In the genomic region with DNA sequence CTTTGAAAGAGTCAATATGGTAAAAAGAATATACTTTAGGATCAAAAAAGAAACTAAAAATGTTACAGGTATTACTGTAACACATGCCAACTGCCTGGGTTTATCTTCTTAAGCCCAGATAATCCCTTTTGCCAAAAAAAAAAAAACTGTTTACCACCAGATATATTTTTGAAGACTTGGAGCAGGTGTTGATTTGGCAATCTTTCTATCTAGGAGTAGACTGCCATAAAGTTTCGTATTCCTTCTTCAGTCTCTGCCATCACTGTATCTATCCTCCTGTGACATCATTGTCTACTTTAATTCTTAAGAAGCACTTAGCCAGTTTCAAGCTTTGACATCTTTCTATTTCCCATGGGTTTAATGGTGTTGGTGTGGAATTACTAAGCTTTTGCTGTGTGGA, we compare ENCODE assay signal across 18 cellular contexts.
"Had no signal": no experiment of that assay in that cellular context is flagged by ENCODE, and none has a peak within 500 bp of the region (broad histone marks: within the 10 kb centered on the region; RNA-seq: fewer than 3 reads in every experiment).

No MANE protein-coding gene starts in this region.

- H3K4me3 Mint-ChIP-seq: activated CD4-positive, alpha-beta T cell treated with anti-CD3 and anti-CD28 coated beads for 36 hours; activated naive CD8-positive, alpha-beta T cell; activated T-helper 1 cell treated with anti-CD3 and anti-CD28 coated beads, Interleukin-12 subunit alpha, Interleukin-12 subunit beta, Interleukin-2, Interleukin-4 antibody, amounts not matched to agents 30 ng/mL and 10 ng/mL and 1 ng/mL, durations not matched to agents 14 hours and 24 hours and 36 hours; nephron progenitor cell; stimulated activated naive CD8-positive, alpha-beta T cell treated with anti-CD3 and anti-CD28 coated beads, Interleukin-15, Interleukin-2, amounts not matched to agents 100 ng/mL and 50 ng/mL, for 24 hours had no signal

- H3K27ac ChIP-seq: epithelial cell of prostate, skin epidermis, tibial nerve, vagina had no signal

- DNase-seq: activated CD4-positive, alpha-beta T cell treated with anti-CD3 and anti-CD28 coated beads for 36 hours; activated CD4-positive, alpha-beta T cell treated with anti-CD3 and anti-CD28 coated beads, Interleukin-2, amount 50 U/mL, for 48 hours; central memory CD4-positive, alpha-beta T cell; foreskin melanocyte; head of caudate nucleus; kidney; nephron progenitor cell; nucleus accumbens had no signal

- H3K27me3 ChIP-seq: dorsolateral prefrontal cortex, tibial nerve, vagina had no signal

- H3K27ac Mint-ChIP-seq: activated CD4-positive, alpha-beta T cell treated with anti-CD3 and anti-CD28 coated beads for 36 hours; activated T-helper 1 cell treated with anti-CD3 and anti-CD28 coated beads, Interleukin-12 subunit alpha, Interleukin-12 subunit beta, Interleukin-2, Interleukin-4 antibody, amounts not matched to agents 30 ng/mL and 10 ng/mL and 1 ng/mL, durations not matched to agents 14 hours and 24 hours and 36 hours; nephron progenitor cell; stimulated activated naive CD8-positive, alpha-beta T cell treated with anti-CD3 and anti-CD28 coated beads, Interleukin-15, Interleukin-2, amounts not matched to agents 100 ng/mL and 50 ng/mL, for 24 hours had no signal

- ATAC-seq: activated CD4-positive, alpha-beta T cell treated with anti-CD3 and anti-CD28 coated beads for 36 hours; left lobe of liver had no signal

- H3K9me3 Mint-ChIP-seq: activated T-helper 1 cell treated with anti-CD3 and anti-CD28 coated beads, Interleukin-12 subunit alpha, Interleukin-12 subunit beta, Interleukin-2, Interleukin-4 antibody, amounts not matched to agents 30 ng/mL and 10 ng/mL and 1 ng/mL, durations not matched to agents 14 hours and 24 hours and 36 hours; nephron progenitor cell had no signal

- H3K36me3 ChIP-seq: tibial nerve, vagina had no signal

- H3K4me1 ChIP-seq: vagina had no signal

- H3K4me3 ChIP-seq: dorsolateral prefrontal cortex, lung, skin epidermis, tibial nerve, vagina had no signal

- H3K27me3 Mint-ChIP-seq: activated CD4-positive, alpha-beta T cell treated with anti-CD3 and anti-CD28 coated beads for 36 hours; activated naive CD8-positive, alpha-beta T cell had no signal

- H3K9me3 ChIP-seq: tibial nerve, vagina had no signal
